ENCODE assay signal across 36 cellular contexts in genomic region chr11:110645253-110645652, GRCh38.
"Had no signal": no experiment of that assay in that cellular context is flagged by ENCODE, and none has a peak within 500 bp of the region (broad histone marks: within the 10 kb centered on the region; RNA-seq: fewer than 3 reads in every experiment).

No MANE protein-coding gene starts in this region.

- H3K4me1 ChIP-seq: adrenal gland, Peyer's patch had no signal

- H3K36me3 Mint-ChIP-seq: activated CD8-positive, alpha-beta memory T cell treated with anti-CD3 and anti-CD28 coated beads, Interleukin-2, amount 10 ng/mL, durations not matched to agents 7 days and 5 days; activated naive CD4-positive, alpha-beta T cell treated with anti-CD3 and anti-CD28 coated beads, Interleukin-2, amount 50 U/mL, for 24 hours; IgD-negative memory B cell; T-cell had no signal

- H3K27ac ChIP-seq: adrenal gland, brain microvascular endothelial cell, Peyer's patch, VCaP had no signal

- H3K27me3 ChIP-seq: adrenal gland, brain microvascular endothelial cell, Peyer's patch had no signal

- H3K36me3 ChIP-seq: adrenal gland, brain microvascular endothelial cell, Peyer's patch had no signal

- DNase-seq: activated B cell treated with CpG ODN at 0.5 μM for 24 hours; activated CD4-positive, alpha-beta memory T cell treated with anti-CD3 and anti-CD28 coated beads, Interleukin-2, amount 10 ng/mL, durations not matched to agents 7 days and 5 days; activated CD4-positive, alpha-beta T cell treated with anti-CD3 and anti-CD28 coated beads, Interleukin-2, amount 50 U/mL, for 1 hour; activated CD8-positive, alpha-beta memory T cell treated with anti-CD3 and anti-CD28 coated beads for 24 hours; activated CD8-positive, alpha-beta memory T cell treated with anti-CD3 and anti-CD28 coated beads, Interleukin-2, amount 10 ng/mL, durations not matched to agents 7 days and 5 days; activated CD8-positive, alpha-beta memory T cell treated with anti-CD3 and anti-CD28 coated beads, Interleukin-2, amount 50 U/mL, for 48 hours; activated gamma-delta T cell; activated naive CD4-positive, alpha-beta T cell treated with Interleukin-2 at 50 U/mL for 16 hours; adrenal gland; anterior cingulate cortex; brain microvascular endothelial cell; central memory CD4-positive, alpha-beta T cell; Kasumi-1; KG1; MM.1S; MV-4-11; NCI-H1092; NCI-H1436 treated with DMSO at 0.1 percent for 48 hours; NCI-H187; NCI-H2029 treated with DMSO at 0.1 percent for 48 hours; NCI-H2171 treated with DMSO at 0.1 percent for 48 hours; NCI-H2227 treated with DMSO at 0.1 percent for 48 hours; NCI-H446; NCI-H510A treated with DMSO at 0.1 percent for 48 hours; PC-3; Peyer's patch; RPMI8226; SIG-M5; T-cell; T-helper 17 cell; T-helper 9 cell had no signal

- H3K27ac Mint-ChIP-seq: activated B cell treated with CpG ODN at 0.5 μM for 24 hours; activated CD4-positive, alpha-beta memory T cell treated with anti-CD3 and anti-CD28 coated beads, Interleukin-2, amount 10 ng/mL, durations not matched to agents 7 days and 5 days; activated CD8-positive, alpha-beta memory T cell treated with anti-CD3 and anti-CD28 coated beads, Interleukin-2, amount 10 ng/mL, durations not matched to agents 7 days and 5 days; activated naive CD4-positive, alpha-beta T cell treated with anti-CD3 and anti-CD28 coated beads, Interleukin-2, amount 50 U/mL, for 24 hours; activated T-helper 2 cell treated with anti-CD3 and anti-CD28 coated beads, Interferon-gamma antibody, Interleukin-2, Interleukin-4, amounts not matched to agents 10 μg/mL and 5 μg/mL and 100 μg/mL, durations not matched to agents 14 hours and 24 hours and 36 hours; IgD-negative memory B cell; T-cell; T-helper 17 cell had no signal

- H3K4me3 ChIP-seq: adrenal gland, Peyer's patch had no signal

- H3K4me1 Mint-ChIP-seq: activated B cell treated with CpG ODN at 0.5 μM for 24 hours; activated CD4-positive, alpha-beta memory T cell treated with anti-CD3 and anti-CD28 coated beads, Interleukin-2, amount 10 ng/mL, durations not matched to agents 7 days and 5 days; activated CD8-positive, alpha-beta memory T cell treated with anti-CD3 and anti-CD28 coated beads, Interleukin-2, amount 10 ng/mL, durations not matched to agents 7 days and 5 days; activated naive CD4-positive, alpha-beta T cell treated with anti-CD3 and anti-CD28 coated beads, Interleukin-2, amount 50 U/mL, for 24 hours; IgD-negative memory B cell; T-cell had no signal

- ATAC-seq: activated CD8-positive, alpha-beta memory T cell treated with anti-CD3 and anti-CD28 coated beads, Interleukin-2, amount 10 ng/mL, durations not matched to agents 7 days and 5 days; PC-3; SK-N-SH treated with all-trans-retinoic acid at 6 μM for 48 hours; T-cell; T-helper 17 cell had no signal

- H3K9me3 ChIP-seq: adrenal gland, Peyer's patch had no signal

- H3K4me3 Mint-ChIP-seq: activated B cell treated with CpG ODN at 0.5 μM for 24 hours; activated CD4-positive, alpha-beta memory T cell treated with anti-CD3 and anti-CD28 coated beads, Interleukin-2, amount 10 ng/mL, durations not matched to agents 7 days and 5 days; activated CD8-positive, alpha-beta memory T cell treated with anti-CD3 and anti-CD28 coated beads, Interleukin-2, amount 10 ng/mL, durations not matched to agents 7 days and 5 days; activated naive CD4-positive, alpha-beta T cell treated with anti-CD3 and anti-CD28 coated beads, Interleukin-2, amount 50 U/mL, for 24 hours; IgD-negative memory B cell; T-cell; T-helper 17 cell had no signal

- H3K9me3 Mint-ChIP-seq: activated CD4-positive, alpha-beta memory T cell treated with anti-CD3 and anti-CD28 coated beads, Interleukin-2, amount 10 ng/mL, durations not matched to agents 7 days and 5 days; activated naive CD4-positive, alpha-beta T cell treated with anti-CD3 and anti-CD28 coated beads, Interleukin-2, amount 50 U/mL, for 24 hours had no signal
